ENCODE assay signal across 9 cellular contexts in the genomic region with DNA sequence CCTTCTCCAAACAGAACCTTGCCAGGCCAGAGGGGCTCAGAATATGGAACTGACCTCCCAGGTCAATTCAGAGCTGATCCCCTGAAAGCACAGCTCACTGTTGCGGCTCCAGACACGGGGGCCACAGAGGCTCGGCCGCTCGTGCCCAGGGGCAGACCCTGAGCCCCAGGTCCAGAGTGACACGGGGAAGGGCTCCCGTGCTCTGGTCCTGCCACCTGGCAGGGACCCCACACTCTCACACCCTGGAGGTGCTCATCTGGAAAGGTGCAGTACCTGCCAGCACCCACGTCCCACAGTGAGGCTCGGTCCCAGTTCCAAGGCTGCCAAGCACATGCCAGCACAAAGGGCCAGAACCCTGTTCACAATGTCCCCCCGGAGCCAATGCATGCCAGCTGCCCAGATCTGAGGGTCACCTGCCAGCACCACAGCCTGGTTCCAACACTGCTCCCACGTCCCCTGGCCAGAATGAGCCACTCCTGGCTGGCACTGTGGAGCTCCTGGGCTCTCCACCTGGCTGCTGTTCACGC.
"Had no signal": no experiment of that assay in that cellular context is flagged by ENCODE, and none has a peak within 500 bp of the region (broad histone marks: within the 10 kb centered on the region; RNA-seq: fewer than 3 reads in every experiment).

No MANE protein-coding gene starts in this region.

- H3K27me3 Mint-ChIP-seq: IgD-negative memory B cell had no signal

- H3K4me3 ChIP-seq: GM23248 had no signal

- H3K4me3 Mint-ChIP-seq: H9, IgD-negative memory B cell had no signal

- H3K4me1 Mint-ChIP-seq: IgD-negative memory B cell had no signal

- DNase-seq: GM23248, GOT3, H9, HCEC 1CT, KBM-7 had no signal

- H3K9me3 Mint-ChIP-seq: IgD-negative memory B cell had no signal

- H3K36me3 Mint-ChIP-seq: IgD-negative memory B cell had no signal

- FAIRE-seq: H54 had no signal

- H3K27ac ChIP-seq: GM23248, HL-60, KMS-11 had no signal

- H3K9ac ChIP-seq: GM23248, KMS-11 had no signal

- H2AFZ ChIP-seq: GM23248 had no signal

- H3K4me2 ChIP-seq: KMS-11 had no signal

- H3K27ac Mint-ChIP-seq: IgD-negative memory B cell had no signal
